9 cellular contexts compared by ENCODE assay signal in the genomic region with DNA sequence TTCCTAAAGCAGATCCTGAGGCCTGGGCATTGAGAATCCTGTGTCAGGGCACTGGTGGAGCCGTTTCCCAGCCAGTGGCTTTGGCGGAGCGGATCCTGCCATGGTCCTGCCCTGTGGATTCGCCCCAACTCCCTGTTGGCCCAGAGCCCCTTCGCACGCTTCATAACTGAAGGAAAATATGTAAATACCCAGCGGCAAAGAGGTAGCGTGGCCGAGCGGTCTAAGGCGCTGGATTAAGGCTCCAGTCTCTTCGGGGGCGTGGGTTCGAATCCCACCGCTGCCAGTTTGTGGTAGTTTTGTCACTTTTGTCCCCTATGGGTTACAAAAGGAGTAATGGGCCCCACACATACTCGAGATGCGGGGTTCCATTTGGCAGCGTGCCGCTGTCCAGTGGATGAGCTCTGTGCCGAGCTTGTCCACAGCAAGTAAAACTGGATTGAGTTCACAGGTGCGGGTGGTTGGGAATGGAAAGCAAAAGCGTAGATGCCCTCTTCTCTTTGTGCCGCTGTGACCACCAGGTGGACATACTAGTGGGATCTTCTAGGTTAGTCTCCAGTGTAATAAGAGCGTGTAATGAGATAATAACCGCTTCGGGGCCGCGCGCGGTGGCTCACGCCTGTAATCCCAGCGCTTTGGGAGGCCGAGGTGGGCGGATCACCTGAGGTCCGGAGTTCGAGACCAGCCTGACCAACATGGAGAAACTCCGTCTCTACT. TPM values are rescaled to one million over a fixed set of nuclear protein-coding genes. Genes with fewer than 3 reads are reported as not detected.
DNase-seq lines count a peak whose midpoint lies in the region; ATAC-seq and TF ChIP-seq lines count a peak whose summit lies in the region.
"Had no signal": no experiment of that assay in that cellular context is flagged by ENCODE, and none has a peak within 500 bp of the region (broad histone marks: within the 10 kb centered on the region; RNA-seq: fewer than 3 reads in every experiment).

No MANE protein-coding gene starts in this region.

- peaks cover 0 to 34% (median 2%) of the 10 kb centered on the region in 4 donors for H3K4me1 ChIP-seq in Peyer's patch

- peak; percentile 90 for DNase-seq in EL
- peak; percentile 53 to 80 (median 63) for DNase-seq in Peyer's patch
- peak; percentile 87 to 88 for DNase-seq in cardiac fibroblast (ENCODE audit: low read depth in 2 of 2)
- peak; percentile 74 for DNase-seq in left lobe of liver (ENCODE audit: low spot score)
- peak; percentile 35 to 66 for DNase-seq in stimulated activated CD4-positive, alpha-beta T cell treated with anti-CD3 and anti-CD28 coated beads, Interleukin-4, amount 100 ng/mL, for 4 hours
- no peak for DNase-seq in NCI-H526 (lab: John Stamatoyannopoulos, UW)
- no peak for DNase-seq in activated gamma-delta T cell (lab: John Stamatoyannopoulos, UW)

- peak overlapping the region in 3 of 4 donors; percentile 44 to 82 (median 77) for H3K27ac ChIP-seq in Peyer's patch

- H3K4me3 ChIP-seq in Peyer's patch (peak overlapping the region; percentile 55 to 88 (median 71)), cardiac fibroblast (replicated peaks in 1 of 2; ENCODE audit: low read depth in 2 of 2, low read length in 2 of 2) (peak overlapping the region; percentile 36 to 87)

- no peak for TF ChIP-seq POLR2A in Peyer's patch (IDR thresholded peaks at IDR 0.05)

- no peaks in the 10 kb centered on the region for H3K9me3 ChIP-seq in Peyer's patch

- ATAC-seq in left lobe of liver, result peak; percentile 2
- ATAC-seq in HG02973 (IDR thresholded peaks at IDR 0.05; ENCODE audit: unreplicated experiment), result no peak

- peak in 2 of 6 experiments; percentile 17 to 31 for TF ChIP-seq CTCF in Peyer's patch (IDR thresholded peaks at IDR 0.05)
- TF ChIP-seq CTCF in cardiac fibroblast (IDR thresholded peaks at IDR 0.05; ENCODE audit: low read depth, low read length), result peak; percentile 31

- H3K27me3 ChIP-seq in Peyer's patch, result no peaks in the 10 kb centered on the region

- H3K36me3 ChIP-seq in Peyer's patch, result no peaks in the 10 kb centered on the region

RNA-seq across cellular contexts. Expression of a gene that starts 17.3 kb away (rescaled TPM):
- total RNA-seq in Peyer's patch, result 1 to 10 TPM in 3 of 4 donors, under 1 TPM in 1; 0.88 to 2.6 (median 2.2) TPM
- 0.23 TPM for total RNA-seq in left lobe of liver

RNA-seq across cellular contexts. Expression of a gene that starts 35.4 kb away (rescaled TPM):
- total RNA-seq in Peyer's patch (10 to 100 TPM; 13.7 to 31.4 (median 21.8) TPM), left lobe of liver (23.0 TPM)

RNA-seq across cellular contexts. Expression of a gene that starts 40.3 kb away (rescaled TPM):
- not detected for total RNA-seq in Peyer's patch
- not detected for total RNA-seq in left lobe of liver
- total RNA-seq: T-helper 2 cell treated with Interferon-gamma antibody and Interleukin-4, amounts not matched to agents 100 ng/mL and 5 ng/mL, for 36 hours had no signal

RNA-seq across cellular contexts. Expression of a gene that starts 56.0 kb away (rescaled TPM):
- total RNA-seq in Peyer's patch, result 1,000 to 10,000 TPM; 1,067 to 1,931 (median 1,321) TPM
- total RNA-seq in left lobe of liver, result 510 TPM

RNA-seq across cellular contexts. Expression of a gene that starts 56.7 kb away (rescaled TPM):
- total RNA-seq in Peyer's patch (not detected), left lobe of liver (not detected)
- total RNA-seq: T-helper 2 cell treated with Interferon-gamma antibody and Interleukin-4, amounts not matched to agents 100 ng/mL and 5 ng/mL, for 36 hours had no signal

Comparison
In these comparisons a context has a peak if more than half of its experiments do, and no peak if none do; other contexts are left out.
1. DNase-seq: peak in EL (single experiment), Peyer's patch (3 of 3), cardiac fibroblast (2 of 2), left lobe of liver (single experiment) and stimulated activated CD4-positive, alpha-beta T cell treated with anti-CD3 and anti-CD28 coated beads, Interleukin-4, amount 100 ng/mL, for 4 hours (2 of 2); none in NCI-H526 (0 of 2) and activated gamma-delta T cell (single experiment).